Comparison of ENCODE assay signal across 15 cellular contexts in genomic region chr10:103727546-103727963, GRCh38.
DNase-seq lines count a peak whose midpoint lies in the region; ATAC-seq and TF ChIP-seq lines count a peak whose summit lies in the region.
"Had no signal": no experiment of that assay in that cellular context is flagged by ENCODE, and none has a peak within 500 bp of the region (broad histone marks: within the 10 kb centered on the region; RNA-seq: fewer than 3 reads in every experiment).

No MANE protein-coding gene starts in this region.

- in situ Hi-C loops in IMR-90 (cut with MboI; ENCODE audit: low sequenced_read_pairs) = no loop called here

- H2AFZ ChIP-seq in IMR-90 (replicated peaks; ENCODE audit: low read length, poor library complexity) = peak overlapping the region; percentile 52

- no TSS peak for BruUV-seq in IMR-90 (replicated peaks; lab: Mats Ljungman, UMichigan)

- H3K23ac ChIP-seq in IMR-90 (ENCODE audit: low read depth, low read length) = no peak overlapping the region

- no peak overlapping the region for H2BK120ac ChIP-seq in IMR-90 (ENCODE audit: low read depth, low read length)

- TF ChIP-seq RAD21 in IMR-90 (IDR thresholded peaks at IDR 0.05; ENCODE audit: low read length) = no peak

- DNase-seq in IMR-90 = no peak
- peak; percentile 94 for DNase-seq in cerebellum (ENCODE audit: low spot score)
- peak in 45 of 51 donors; percentile 14 to 89 (median 55) for DNase-seq in hypothalamus (lab: John Stamatoyannopoulos, UW)
- peak in 1 of 2 donors; percentile 44 for DNase-seq in psoas muscle
- DNase-seq in AG08396 (ENCODE audit: low spot score) = no peak
- no peak for DNase-seq in DMS114 treated with DMSO at 0.1 percent for 48 hours (lab: John Stamatoyannopoulos, UW; ENCODE audit: unreplicated experiment)
- DNase-seq: activated naive CD4-positive, alpha-beta T cell; DMS79; H7; MM.1S; naive thymus-derived CD4-positive, alpha-beta T cell; NCI-H2081; T-helper 9 cell had no signal

- H3K18ac ChIP-seq in IMR-90 (ENCODE audit: low read depth, low read length) = no peak overlapping the region

- H3K4me2 ChIP-seq in IMR-90 (ENCODE audit: low read depth, low read length) = no peak overlapping the region

- CTCF ChIA-PET in IMR-90 (lab: Yijun Ruan, JAX) = no interaction called here

- H3K14ac ChIP-seq in IMR-90 (replicated peaks; ENCODE audit: low read depth, low read length) = no peak overlapping the region

- peaks cover 7% of the 10 kb centered on the region; the same call in 1 of the 2 replicates for H3K36me3 ChIP-seq in IMR-90 (ENCODE audit: control insufficient read depth, insufficient read depth, low read length)
- peaks cover 3 to 14% of the 10 kb centered on the region in 2 donors for H3K36me3 ChIP-seq in psoas muscle (ENCODE audit: insufficient read depth in 1 of 2, low read depth in 1 of 2)

- H3K9me3 ChIP-seq in IMR-90 (ENCODE audit: control insufficient read depth, insufficient read depth, low read length) (no peaks in the 10 kb centered on the region), psoas muscle (no peaks in the 10 kb centered on the region)

- H3K4ac ChIP-seq in IMR-90 (ENCODE audit: low read depth, low read length) = no peak overlapping the region

- H4K20me1 ChIP-seq in IMR-90 (ENCODE audit: insufficient read depth, low read length) = no peaks in the 10 kb centered on the region

- H3K4me3 ChIP-seq in IMR-90 (ENCODE audit: insufficient read depth, low read depth, low read length) (no peak overlapping the region), psoas muscle (no peak overlapping the region)

- no peak for ATAC-seq in IMR-90 (ENCODE audit: low read depth)
- peak; percentile 24 to 70 (median 44) for ATAC-seq in psoas muscle
- ATAC-seq in GM19023 (IDR thresholded peaks at IDR 0.05; ENCODE audit: unreplicated experiment) = no peak
- ATAC-seq in GM18867 (IDR thresholded peaks at IDR 0.05; ENCODE audit: unreplicated experiment) = no peak
- ATAC-seq: naive thymus-derived CD4-positive, alpha-beta T cell had no signal

- H2BK15ac ChIP-seq in IMR-90 (ENCODE audit: low read depth, low read length) = no peak overlapping the region

- H2AK5ac ChIP-seq in IMR-90 (ENCODE audit: low read depth, low read length) = no peak overlapping the region

- TF ChIP-seq CTCF in IMR-90 (conservative IDR thresholded peaks at IDR 0.05; ENCODE audit: low read depth, low read length) (no peak), psoas muscle (IDR thresholded peaks at IDR 0.05) (no peak)

- no peak overlapping the region for H2BK5ac ChIP-seq in IMR-90 (ENCODE audit: low read depth, low read length, poor library complexity, severe bottlenecking)

- dilution Hi-C loops in IMR-90 (cut with HindIII; ENCODE audit: low sequenced_read_pairs, unreplicated experiment) = no loop called here

- H3K27ac ChIP-seq in IMR-90 (ENCODE audit: insufficient read depth, low read length) (no peak overlapping the region), psoas muscle (no peak overlapping the region)

- H3K79me1 ChIP-seq in IMR-90 (ENCODE audit: low read depth in 1 of 2, low read length in 2 of 2) = no peaks in the 10 kb centered on the region; a peak in 2 of 4 replicates

- peak overlapping the region; percentile 57 for H2AK9ac ChIP-seq in IMR-90 (replicated peaks; ENCODE audit: low read depth, low read length, poor library complexity)

- H4K5ac ChIP-seq in IMR-90 (ENCODE audit: low read depth, low read length) = no peak overlapping the region

- intact Hi-C loops in IMR-90 (cut with micrococcal nuclease) = no loop called here
- intact Hi-C loops in psoas muscle (cut with DNase I) = no loop called here

- POLR2A ChIA-PET in IMR-90 (lab: Charles Lee; ENCODE audit: unreplicated experiment) = no interaction called here

- H3K27me3 ChIP-seq in IMR-90 (ENCODE audit: control insufficient read depth, insufficient read depth, low read length) (no peaks in the 10 kb centered on the region), psoas muscle (ENCODE audit: insufficient read depth in 3 of 3, low read length in 2 of 3) (no peaks in the 10 kb centered on the region)

- H3K56ac ChIP-seq in IMR-90 (ENCODE audit: extremely low read depth, insufficient read depth, low read length) = no peak overlapping the region

- WGBS in IMR-90 (ENCODE audit: extremely low coverage in 2 of 2, insufficient read length in 1 of 2), 2 experiments = 88% methylated on average over 4 of the region's 14 CpGs; no CpG with 5 or more reads in 1 of the 2 experiments
- WGBS in psoas muscle, 3 donors = 39 to 57% (median 40%) methylated on average over 14 of the region's 14 CpGs

- TF ChIP-seq POLR2A in IMR-90 (IDR thresholded peaks at IDR 0.05; ENCODE audit: low read depth, low read length) = no peak

- H4K8ac ChIP-seq in IMR-90 (ENCODE audit: low read depth in 2 of 2, low read length in 2 of 2) = no peak overlapping the region

- H3K9ac ChIP-seq in IMR-90 (ENCODE audit: low read depth, low read length) = no peak overlapping the region

- no peaks in the 10 kb centered on the region for H3K4me1 ChIP-seq in IMR-90 (ENCODE audit: control insufficient read depth, insufficient read depth, low read length)
- no peaks in the 10 kb centered on the region for H3K4me1 ChIP-seq in psoas muscle

- H2BK20ac ChIP-seq in IMR-90 (ENCODE audit: low read depth, low read length) = no peak overlapping the region

- no peak overlapping the region for H4K91ac ChIP-seq in IMR-90 (ENCODE audit: insufficient read depth, low read depth, low read length)

- 0 out of 2 replicates have a peak, but pooled peaks cover 3% of the 10 kb centered on the region for H3K9me1 ChIP-seq in IMR-90 (ENCODE audit: insufficient read depth, low read length)

TF ChIP-seq in IMR-90, 13 proteins besides CTCF, POLR2A, EP300 and RAD21:
- TF ChIP-seq RFX5 (IDR thresholded peaks at IDR 0.05; ENCODE audit: low read depth, low read length) = no peak
- TF ChIP-seq USF2 (IDR thresholded peaks at IDR 0.05; ENCODE audit: low read depth, low read length) = no peak
- TF ChIP-seq CEBPB (IDR thresholded peaks at IDR 0.05; ENCODE audit: low read depth, low read length) = no peak
- TF ChIP-seq MXI1 (IDR thresholded peaks at IDR 0.05; ENCODE audit: borderline replicate concordance, low read depth, low read length) = no peak
- no peak for TF ChIP-seq ELK1 (IDR thresholded peaks at IDR 0.05; ENCODE audit: borderline replicate concordance, low read depth, low read length)
- no peak for TF ChIP-seq CHD1 (IDR thresholded peaks at IDR 0.05; ENCODE audit: low read depth, low read length)

Comparison
In these comparisons a context has a peak if more than half of its experiments do, and no peak if none do; other contexts are left out.
1. ATAC-seq: peak in psoas muscle (4 of 4); none in IMR-90 (single experiment), GM19023 (single experiment) and GM18867 (single experiment).
2. DNase-seq: peak in cerebellum (single experiment) and hypothalamus (45 of 51); none in IMR-90 (single experiment), AG08396 (single experiment) and DMS114 treated with DMSO at 0.1 percent for 48 hours (single experiment).